In the genomic region with DNA sequence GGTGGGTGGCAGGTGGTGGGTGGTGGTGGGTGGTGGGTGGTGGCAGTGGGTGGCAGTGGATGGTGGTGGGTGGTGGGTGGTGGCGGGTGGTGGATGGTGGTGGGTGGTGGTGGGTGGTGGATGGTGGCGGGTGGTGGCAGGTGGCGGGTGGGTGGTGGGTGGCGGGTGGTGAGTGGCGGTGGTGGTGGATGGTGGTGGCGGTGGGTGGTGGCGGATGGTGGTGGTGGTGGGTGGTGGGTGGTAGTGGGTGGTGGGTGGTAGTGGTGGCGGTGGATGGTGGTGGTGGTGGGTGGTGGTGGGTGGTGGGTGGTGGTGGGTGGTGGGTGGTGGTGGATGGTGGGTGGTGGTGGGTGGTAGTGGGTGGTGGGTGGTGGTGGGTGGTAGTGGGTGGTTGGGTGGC, we compare ENCODE assay signal across 3 cellular contexts.
"Had no signal": no experiment of that assay in that cellular context is flagged by ENCODE, and none has a peak within 500 bp of the region (broad histone marks: within the 10 kb centered on the region; RNA-seq: fewer than 3 reads in every experiment).

No MANE protein-coding gene starts in this region.

- DNase-seq: GDM1, GF-D8 had no signal

- ATAC-seq: GM12878 had no signal
